Comparison of ENCODE assay signal across 8 cellular contexts in the genomic region with DNA sequence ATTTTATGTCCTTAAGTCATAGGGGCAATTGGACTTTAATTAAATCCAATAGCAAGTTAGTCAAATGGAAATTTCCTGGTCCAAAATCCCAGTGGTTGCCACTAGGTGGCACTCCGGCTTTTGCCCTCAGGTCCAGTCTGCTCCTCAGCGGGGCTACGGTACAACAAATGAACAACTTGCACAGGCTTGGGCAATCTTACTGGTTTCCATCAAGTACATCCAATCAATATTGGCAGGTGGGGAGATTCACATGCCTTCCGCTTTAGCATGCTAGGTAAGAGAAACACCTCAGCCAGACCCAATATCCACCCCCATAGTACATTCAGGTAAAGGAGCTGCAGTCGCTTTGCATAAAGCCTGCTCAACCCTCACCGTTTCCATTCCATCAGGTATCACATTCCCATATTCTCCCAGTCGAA. TPM values are rescaled to one million over a fixed set of nuclear protein-coding genes. Genes with fewer than 3 reads are reported as not detected.
DNase-seq lines count a peak whose midpoint lies in the region; ATAC-seq and TF ChIP-seq lines count a peak whose summit lies in the region.

No MANE protein-coding gene starts in this region.

- H4K8ac ChIP-seq in IMR-90 (ENCODE audit: low read depth in 2 of 2, low read length in 2 of 2) = no peak overlapping the region

- H2BK20ac ChIP-seq in IMR-90 (ENCODE audit: low read depth, low read length) = no peak overlapping the region

- peak; percentile 55 for DNase-seq in DMS114 treated with DMSO at 0.1 percent for 48 hours (lab: John Stamatoyannopoulos, UW; ENCODE audit: unreplicated experiment)
- DNase-seq in IMR-90 = peak; percentile 80
- DNase-seq in RKO (ENCODE audit: low spot score) = peak; percentile 83
- peak; percentile 53 for DNase-seq in activated T-helper 1 cell treated with Interleukin-2 at 50 U/mL for 16 hours (ENCODE audit: low read depth)
- DNase-seq in fibroblast of pulmonary artery (ENCODE audit: low read depth) = peak; percentile 88
- DNase-seq in non-pigmented ciliary epithelial cell (ENCODE audit: low read depth) = peak; percentile 60
- no peak for DNase-seq in thoracic aorta (ENCODE audit: low spot score)

- peaks cover 6% of the 10 kb centered on the region; the same call in 1 of the 2 replicates for H3K9me1 ChIP-seq in IMR-90 (ENCODE audit: insufficient read depth, low read length)

- CTCF ChIA-PET in IMR-90 (lab: Yijun Ruan, JAX) = interaction anchor here (0.9 kb wide), 1 partner anchor 10 kb away, joined by 5 read pairs; no protein-coding TSS in a partner anchor

- in situ Hi-C loops in IMR-90 (cut with MboI; ENCODE audit: low sequenced_read_pairs) = no loop called here

- no peak overlapping the region for H3K14ac ChIP-seq in IMR-90 (replicated peaks; ENCODE audit: low read depth, low read length)

- no peak for TF ChIP-seq POLR2A in IMR-90 (IDR thresholded peaks at IDR 0.05; ENCODE audit: low read depth, low read length)

- peaks cover 0 to 15% of the 10 kb centered on the region in 2 experiments; a peak in 1 of 4 replicates for H3K79me1 ChIP-seq in IMR-90 (ENCODE audit: low read depth in 1 of 2, low read length in 2 of 2)

- peak; percentile 95 for TF ChIP-seq CTCF in IMR-90 (conservative IDR thresholded peaks at IDR 0.05; ENCODE audit: low read depth, low read length)
- TF ChIP-seq CTCF in fibroblast of pulmonary artery (IDR thresholded peaks at IDR 0.05; ENCODE audit: low read length, missing control alignments) = peak; percentile 94
- peak; percentile 82 for TF ChIP-seq CTCF in thoracic aorta (IDR thresholded peaks at IDR 0.05)

- H3K9me3 ChIP-seq in IMR-90 (ENCODE audit: control insufficient read depth, insufficient read depth, low read length) (no peaks in the 10 kb centered on the region), thoracic aorta (no peaks in the 10 kb centered on the region)

- H3K27me3 ChIP-seq in IMR-90 (ENCODE audit: control insufficient read depth, insufficient read depth, low read length) (no peaks in the 10 kb centered on the region), thoracic aorta (replicated peaks; ENCODE audit: insufficient read depth) (no peaks in the 10 kb centered on the region)

- H2AFZ ChIP-seq in IMR-90 (replicated peaks; ENCODE audit: low read length, poor library complexity) = no peak overlapping the region

- BruUV-seq in IMR-90 (replicated peaks; lab: Mats Ljungman, UMichigan) = no TSS peak

- no peak overlapping the region for H3K18ac ChIP-seq in IMR-90 (ENCODE audit: low read depth, low read length)

- H3K27ac ChIP-seq in IMR-90 (ENCODE audit: insufficient read depth, low read length) (no peak overlapping the region), thoracic aorta (no peak overlapping the region)

- intact Hi-C loops in IMR-90 (cut with micrococcal nuclease) = loop anchor here (1.0 to 2.0 kb wide), 2 partner anchors 136 to 183 kb away; no protein-coding TSS in a partner anchor

- POLR2A ChIA-PET in IMR-90 (lab: Charles Lee; ENCODE audit: unreplicated experiment) = no interaction called here

- H4K91ac ChIP-seq in IMR-90 (ENCODE audit: insufficient read depth, low read depth, low read length) = no peak overlapping the region

- no peak overlapping the region for H3K4me3 ChIP-seq in IMR-90 (ENCODE audit: insufficient read depth, low read depth, low read length)
- H3K4me3 ChIP-seq in fibroblast of pulmonary artery (replicated peaks; ENCODE audit: low read depth, low read length) = no peak overlapping the region
- H3K4me3 ChIP-seq in thoracic aorta = no peak overlapping the region

- H3K9ac ChIP-seq in IMR-90 (ENCODE audit: low read depth, low read length) = no peak overlapping the region

- H3K56ac ChIP-seq in IMR-90 (ENCODE audit: extremely low read depth, insufficient read depth, low read length) = no peak overlapping the region

- no peak overlapping the region for H3K4me2 ChIP-seq in IMR-90 (ENCODE audit: low read depth, low read length)

- peaks cover 11% of the 10 kb centered on the region; the same call in 1 of the 2 replicates for H4K20me1 ChIP-seq in IMR-90 (ENCODE audit: insufficient read depth, low read length)

- H3K36me3 ChIP-seq in IMR-90 (ENCODE audit: control insufficient read depth, insufficient read depth, low read length) (no peaks in the 10 kb centered on the region), thoracic aorta (peaks cover 2% of the 10 kb centered on the region)

- no peak overlapping the region for H4K5ac ChIP-seq in IMR-90 (ENCODE audit: low read depth, low read length)

- peak; percentile 88 for TF ChIP-seq RAD21 in IMR-90 (IDR thresholded peaks at IDR 0.05; ENCODE audit: low read length)

- no peak overlapping the region for H3K23ac ChIP-seq in IMR-90 (ENCODE audit: low read depth, low read length)

- H2BK5ac ChIP-seq in IMR-90 (ENCODE audit: low read depth, low read length, poor library complexity, severe bottlenecking) = no peak overlapping the region

- no peak overlapping the region for H2BK15ac ChIP-seq in IMR-90 (ENCODE audit: low read depth, low read length)

- dilution Hi-C loops in IMR-90 (cut with HindIII; ENCODE audit: low sequenced_read_pairs, unreplicated experiment) = no loop called here

- 71% methylated on average over 3 of the region's 7 CpGs; no CpG with 5 or more reads in 1 of the 2 experiments for WGBS in IMR-90 (ENCODE audit: extremely low coverage in 2 of 2, insufficient read length in 1 of 2), 2 experiments

- ATAC-seq in IMR-90 (ENCODE audit: low read depth) (peak; percentile 92), thoracic aorta (ENCODE audit: insufficient number of reproducible peaks, low FRiP score, low read depth) (no peak), GM19023 (IDR thresholded peaks at IDR 0.05; ENCODE audit: unreplicated experiment) (no peak)

- H2BK120ac ChIP-seq in IMR-90 (ENCODE audit: low read depth, low read length) = no peak overlapping the region

- H2AK5ac ChIP-seq in IMR-90 (ENCODE audit: low read depth, low read length) = no peak overlapping the region

- no peak overlapping the region for H2AK9ac ChIP-seq in IMR-90 (replicated peaks; ENCODE audit: low read depth, low read length, poor library complexity)

- no peak overlapping the region for H3K4ac ChIP-seq in IMR-90 (ENCODE audit: low read depth, low read length)

- H3K4me1 ChIP-seq in IMR-90 (ENCODE audit: control insufficient read depth, insufficient read depth, low read length) = peaks cover under 1% of the 10 kb centered on the region; the same call in 1 of the 2 replicates
- peaks cover 0 to under 1% of the 10 kb centered on the region in 2 donors for H3K4me1 ChIP-seq in thoracic aorta (ENCODE audit: control insufficient read depth in 1 of 2, low read depth in 2 of 2)

TF ChIP-seq in IMR-90, 13 proteins besides CTCF, POLR2A, EP300 and RAD21:
- TF ChIP-seq MAFK (IDR thresholded peaks at IDR 0.05; ENCODE audit: low read depth, low read length) = no peak
- peak; percentile 79 for TF ChIP-seq CEBPB (IDR thresholded peaks at IDR 0.05; ENCODE audit: low read depth, low read length)
- no peak for TF ChIP-seq NFE2L2 (IDR thresholded peaks at IDR 0.05; ENCODE audit: low read depth, low read length)
- TF ChIP-seq MXI1 (IDR thresholded peaks at IDR 0.05; ENCODE audit: borderline replicate concordance, low read depth, low read length) = no peak
- peak; percentile 73 for TF ChIP-seq SMC3 (IDR thresholded peaks at IDR 0.05; ENCODE audit: low read depth, low read length)
- TF ChIP-seq RCOR1 (IDR thresholded peaks at IDR 0.05; ENCODE audit: insufficient replicate concordance, low read length) = no peak
- TF ChIP-seq MAZ (IDR thresholded peaks at IDR 0.05; ENCODE audit: borderline replicate concordance, low read depth, low read length) = peak; percentile 26; the same call in 1 of the 2 replicates
- no peak for TF ChIP-seq BHLHE40 (IDR thresholded peaks at IDR 0.05; ENCODE audit: low read depth, low read length)
- no peak for TF ChIP-seq CHD1 (IDR thresholded peaks at IDR 0.05; ENCODE audit: low read depth, low read length)

RNA-seq across cellular contexts. Expression of a gene that starts 6.3 kb away (rescaled TPM):
- total RNA-seq in IMR-90 (2012; rRNA removed) (5.6 and 7.3 TPM in 2 replicates), thoracic aorta (10 to 100 TPM; 11.9 to 17.6 TPM)
- 12.9 and 14.5 TPM in 2 replicates for polyA plus RNA-seq in IMR-90 (2012; rRNA removed)
- polyA plus RNA-seq in IMR-90 (2012; cell fraction: cytosol; rRNA removed) = 12.4 and 23.8 TPM in 2 replicates
- 46.2 and 104 TPM in 2 replicates for polyA plus RNA-seq in IMR-90 (2012; cell fraction: nucleus; rRNA removed; ENCODE audit: low replicate concordance)

RNA-seq across cellular contexts. Expression of a gene that starts 14.4 kb away (rescaled TPM):
- total RNA-seq in IMR-90 (2012; rRNA removed) = 115 and 116 TPM in 2 replicates
- polyA plus RNA-seq in IMR-90 (2012; rRNA removed) = 239 and 277 TPM in 2 replicates
- 256 and 277 TPM in 2 replicates for polyA plus RNA-seq in IMR-90 (2012; cell fraction: cytosol; rRNA removed)
- 79.4 and 122 TPM in 2 replicates for polyA plus RNA-seq in IMR-90 (2012; cell fraction: nucleus; rRNA removed; ENCODE audit: low replicate concordance)
- 10 to 100 TPM; 42.2 to 54.0 TPM for total RNA-seq in thoracic aorta

RNA-seq across cellular contexts. Expression of a gene that starts 14.4 kb away (rescaled TPM):
- total RNA-seq in IMR-90 (2012; rRNA removed) (15.6 and 18.5 TPM in 2 replicates), thoracic aorta (10 to 100 TPM; 23.8 to 35.2 TPM)
- polyA plus RNA-seq in IMR-90 (2012; rRNA removed) = 60.8 and 71.1 TPM in 2 replicates
- polyA plus RNA-seq in IMR-90 (2012; cell fraction: cytosol; rRNA removed) = 84.6 and 99.1 TPM in 2 replicates
- 302 and 389 TPM in 2 replicates for polyA plus RNA-seq in IMR-90 (2012; cell fraction: nucleus; rRNA removed; ENCODE audit: low replicate concordance)

RNA-seq across cellular contexts. Expression of a gene that starts 33.5 kb away (rescaled TPM):
- 164 and 303 TPM in 2 replicates for total RNA-seq in IMR-90 (2012; rRNA removed)
- 251 and 253 TPM in 2 replicates for polyA plus RNA-seq in IMR-90 (2012; rRNA removed)
- polyA plus RNA-seq in IMR-90 (2012; cell fraction: cytosol; rRNA removed) = 241 and 386 TPM in 2 replicates
- 123 and 180 TPM in 2 replicates for polyA plus RNA-seq in IMR-90 (2012; cell fraction: nucleus; rRNA removed; ENCODE audit: low replicate concordance)
- 100 to 1,000 TPM; 159 to 167 TPM for total RNA-seq in thoracic aorta

RNA-seq across cellular contexts. Expression of a gene that starts 39.8 kb away (rescaled TPM):
- total RNA-seq in IMR-90 (2012; rRNA removed) (1.1 TPM in 2 replicates), thoracic aorta (10 to 100 TPM in 1 of 2 donors, 1 to 10 TPM in 1; 4.9 to 12.6 TPM)
- 6.5 and 7.6 TPM in 2 replicates for polyA plus RNA-seq in IMR-90 (2012; rRNA removed)
- polyA plus RNA-seq in IMR-90 (2012; cell fraction: cytosol; rRNA removed) = 8.3 and 12.9 TPM in 2 replicates
- 12.4 and 21.2 TPM in 2 replicates for polyA plus RNA-seq in IMR-90 (2012; cell fraction: nucleus; rRNA removed; ENCODE audit: low replicate concordance)
